ENCODE assay signal across 8 cellular contexts in the genomic region with DNA sequence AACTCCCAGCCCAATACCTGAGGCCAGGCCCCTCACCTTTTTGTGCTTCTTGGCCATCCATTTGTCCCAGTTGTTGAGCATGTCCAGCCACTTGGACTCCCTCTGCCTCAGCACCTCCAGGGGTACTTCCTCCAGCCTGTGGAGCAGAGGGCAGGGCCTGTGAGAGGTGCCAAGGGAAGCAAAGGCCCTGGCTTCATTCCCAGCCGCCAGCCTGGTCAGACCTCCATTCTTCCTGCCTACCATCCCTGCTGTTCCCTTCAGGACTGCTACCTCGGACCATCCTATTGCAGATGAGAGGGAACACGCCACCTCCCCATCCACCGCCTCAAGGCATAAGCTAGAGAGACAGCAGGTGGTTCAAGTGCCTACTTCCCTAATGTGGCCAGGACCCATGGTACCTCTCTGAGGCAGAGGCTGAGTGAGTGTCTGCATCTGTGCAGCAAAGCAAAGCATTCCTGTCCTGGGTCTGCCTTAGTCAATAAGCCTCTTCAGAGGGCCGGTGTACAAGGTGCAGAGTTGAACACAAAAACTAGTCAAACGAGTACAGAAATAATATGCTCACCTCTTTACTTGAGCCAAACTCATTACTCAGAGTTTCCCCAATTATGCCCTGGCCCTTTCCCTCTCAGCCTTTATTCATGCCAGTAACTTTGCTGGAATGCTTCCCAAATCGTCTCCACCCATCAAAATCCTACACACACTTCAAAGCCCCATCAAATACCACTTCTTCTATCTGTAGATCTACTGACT. TPM values are rescaled to one million over a fixed set of nuclear protein-coding genes. Genes with fewer than 3 reads are reported as not detected.
DNase-seq lines count a peak whose midpoint lies in the region; ATAC-seq and TF ChIP-seq lines count a peak whose summit lies in the region.

No MANE protein-coding gene starts in this region.

- peaks cover 22% of the 10 kb centered on the region for H3K36me3 ChIP-seq in left ventricle myocardium inferior

- peak overlapping the region; percentile 85 for H3K27ac ChIP-seq in VCaP
- peak overlapping the region; percentile 87 for H3K27ac ChIP-seq in left ventricle myocardium inferior (replicated peaks)
- peak overlapping the region; percentile 63 for H3K27ac ChIP-seq in substantia nigra (ENCODE audit: low read depth, low read length, poor library complexity, severe bottlenecking)

- H3K4me1 ChIP-seq in left ventricle myocardium inferior: peaks cover 99% of the 10 kb centered on the region

- ATAC-seq in HG03521 (IDR thresholded peaks at IDR 0.05; ENCODE audit: unreplicated experiment): no peak

- peak overlapping the region; percentile 30 for H3K4me3 ChIP-seq in left ventricle myocardium inferior

- peak in 2 of 3 experiments; percentile 2 to 5 for DNase-seq in NCI-H1417 (lab: John Stamatoyannopoulos, UW)
- DNase-seq in NCI-H1417 treated with DMSO at 0.1 percent for 48 hours (lab: John Stamatoyannopoulos, UW): no peak
- no peak for DNase-seq in left ventricle myocardium inferior
- peak in 12 of 49 donors; percentile 12 to 54 (median 20) for DNase-seq in substantia nigra (lab: John Stamatoyannopoulos, UW)
- DNase-seq in NCI-H1105 treated with DMSO at 0.1 percent for 48 hours (lab: John Stamatoyannopoulos, UW): no peak
- DNase-seq in NOMO-1 treated with DMSO at 0.1 percent for 48 hours (lab: John Stamatoyannopoulos, UW; ENCODE audit: unreplicated experiment): no peak

- H3K9me3 ChIP-seq in left ventricle myocardium inferior (replicated peaks): no peaks in the 10 kb centered on the region

- no peak for TF ChIP-seq CTCF in VCaP (conservative IDR thresholded peaks at IDR 0.05)
- no peak for TF ChIP-seq CTCF in left ventricle myocardium inferior (IDR thresholded peaks at IDR 0.05; ENCODE audit: borderline replicate concordance)

- intact Hi-C loops in left ventricle myocardium inferior (cut with micrococcal nuclease): no loop called here

- no peaks in the 10 kb centered on the region for H3K27me3 ChIP-seq in left ventricle myocardium inferior (ENCODE audit: low read depth)

RNA-seq across cellular contexts. Expression of gene CASTOR1, which starts 15.4 kb away (rescaled TPM):
- 6.5 TPM for total RNA-seq in left ventricle myocardium inferior

RNA-seq across cellular contexts. Expression of gene TBC1D10A, which starts 22.1 kb away (rescaled TPM):
- total RNA-seq in left ventricle myocardium inferior: 5.8 TPM

RNA-seq across cellular contexts. Expression of gene OSM, which starts 38.0 kb away (rescaled TPM):
- total RNA-seq in left ventricle myocardium inferior: not detected

RNA-seq across cellular contexts. Expression of gene SF3A1, which starts 52.0 kb away (rescaled TPM):
- total RNA-seq in left ventricle myocardium inferior: 89.2 TPM

RNA-seq across cellular contexts. Expression of gene CCDC157, which starts 52.1 kb away (rescaled TPM):
- total RNA-seq in left ventricle myocardium inferior: 0.58 TPM

Comparison
In these comparisons a context has a peak if more than half of its experiments do, and no peak if none do; other contexts are left out.
1. DNase-seq: peak in NCI-H1417 (2 of 3); none in NCI-H1417 treated with DMSO at 0.1 percent for 48 hours (single experiment), left ventricle myocardium inferior (single experiment), NCI-H1105 treated with DMSO at 0.1 percent for 48 hours (single experiment) and NOMO-1 treated with DMSO at 0.1 percent for 48 hours (single experiment).
2. Peak in every context shown above with its lines, with median percentiles within 50 percentile points of each other: H3K27ac ChIP-seq.